In genomic region chr1:219160942-219161341, GRCh38 we compare ENCODE assay signal across 19 cellular contexts.
"Had no signal": no experiment of that assay in that cellular context is flagged by ENCODE, and none has a peak within 500 bp of the region (broad histone marks: within the 10 kb centered on the region; RNA-seq: fewer than 3 reads in every experiment).

No MANE protein-coding gene starts in this region.

- H3K4me3 Mint-ChIP-seq: activated T-cell treated with anti-CD3 and anti-CD28 coated beads, Interleukin-2, amount 50 U/mL, for 72 hours; naive B cell; neural crest cell had no signal

- H3K4me3 ChIP-seq: coronary artery, ovary, thyroid gland had no signal

- H3K9me3 Mint-ChIP-seq: activated naive CD4-positive, alpha-beta T cell treated with anti-CD3 and anti-CD28 coated beads, Interleukin-2, amount 50 U/mL, for 72 hours; activated T-cell treated with anti-CD3 and anti-CD28 coated beads, Interleukin-2, amount 50 U/mL, for 72 hours; naive B cell; neural crest cell had no signal

- H3K9me3 ChIP-seq: ovary, thyroid gland had no signal

- H3K36me3 ChIP-seq: ovary, thyroid gland had no signal

- H3K27ac ChIP-seq: coronary artery, ovary, thyroid gland had no signal

- H3K27ac Mint-ChIP-seq: activated naive CD4-positive, alpha-beta T cell treated with anti-CD3 and anti-CD28 coated beads, Interleukin-2, amount 50 U/mL, for 72 hours; activated T-cell treated with anti-CD3 and anti-CD28 coated beads, Interleukin-2, amount 50 U/mL, for 72 hours; naive B cell had no signal

- DNase-seq: activated CD4-positive, alpha-beta T cell treated with anti-CD3 and anti-CD28 coated beads, Interleukin-2, amount 50 U/mL, for 4 hours; activated gamma-delta T cell; activated T-cell treated with anti-CD3 and anti-CD28 coated beads, Interleukin-2, amount 50 U/mL, for 72 hours; head of caudate nucleus; kidney; mammary epithelial cell; naive B cell; ovary; stimulated activated CD4-positive, alpha-beta T cell treated with anti-CD3 and anti-CD28 coated beads, Interleukin-12 subunit alpha, Interleukin-12 subunit beta, amount 100 ng/mL, for 4 hours; stimulated activated CD4-positive, alpha-beta T cell treated with anti-CD3 and anti-CD28 coated beads, Interleukin-1b, Interleukin-23, amount 100 ng/mL, for 48 hours; stimulated activated CD8-positive, alpha-beta memory T cell treated with anti-CD3 and anti-CD28 coated beads, Interleukin-4, amount 100 ng/mL, for 48 hours; stimulated activated naive CD4-positive, alpha-beta T cell treated with Interleukin-2 at 50 U/mL for 16 hours; SW 1271; T-helper 2 cell; thyroid gland had no signal

- H3K4me1 Mint-ChIP-seq: neural crest cell had no signal

- H3K4me1 ChIP-seq: thyroid gland had no signal

- H3K36me3 Mint-ChIP-seq: activated naive CD4-positive, alpha-beta T cell treated with anti-CD3 and anti-CD28 coated beads, Interleukin-2, amount 50 U/mL, for 72 hours; naive B cell had no signal

- H3K27me3 ChIP-seq: ovary, thyroid gland had no signal

- ATAC-seq: activated naive CD4-positive, alpha-beta T cell treated with anti-CD3 and anti-CD28 coated beads, Interleukin-2, amount 50 U/mL, for 72 hours; activated T-cell treated with anti-CD3 and anti-CD28 coated beads, Interleukin-2, amount 50 U/mL, for 72 hours; left lobe of liver had no signal
